8 cellular contexts compared by ENCODE assay signal in genomic region chr1:40450491-40451237, GRCh38. TPM values are rescaled to one million over a fixed set of nuclear protein-coding genes. Genes with fewer than 3 reads are reported as not detected.
DNase-seq lines count a peak whose midpoint lies in the region; ATAC-seq and TF ChIP-seq lines count a peak whose summit lies in the region.

No MANE protein-coding gene starts in this region.

- no peaks in the 10 kb centered on the region for H3K27me3 Mint-ChIP-seq in activated naive CD8-positive, alpha-beta T cell treated with anti-CD3 and anti-CD28 coated beads, Interleukin-2, amount 10 ng/mL, durations not matched to agents 7 days and 5 days

- H3K4me1 ChIP-seq in right cardiac atrium (ENCODE audit: control insufficient read depth, insufficient read depth, low read length) (peaks cover 3% of the 10 kb centered on the region), uterus (no peaks in the 10 kb centered on the region)

- H3K27ac ChIP-seq in AG04450 (ENCODE audit: low read depth, low read length) (peak overlapping the region; percentile 92), SK-N-MC (peak overlapping the region; percentile 81), right cardiac atrium (ENCODE audit: low read length) (peak overlapping the region; percentile 34), uterus (peak overlapping the region; percentile 74 to 78)

- peak overlapping the region; percentile 82 for H3K4me3 Mint-ChIP-seq in activated naive CD8-positive, alpha-beta T cell treated with anti-CD3 and anti-CD28 coated beads, Interleukin-2, amount 10 ng/mL, durations not matched to agents 7 days and 5 days

- peak overlapping the region; percentile 82 for H3K9ac ChIP-seq in SK-N-MC (ENCODE audit: insufficient read length)

- peak overlapping the region; percentile 90 for H3K27ac Mint-ChIP-seq in activated naive CD8-positive, alpha-beta T cell treated with anti-CD3 and anti-CD28 coated beads, Interleukin-2, amount 10 ng/mL, durations not matched to agents 7 days and 5 days

- peaks cover 58% of the 10 kb centered on the region for H3K36me3 Mint-ChIP-seq in activated naive CD8-positive, alpha-beta T cell treated with anti-CD3 and anti-CD28 coated beads, Interleukin-2, amount 10 ng/mL, durations not matched to agents 7 days and 5 days

- DNase-seq in AG04450 (ENCODE audit: low read depth, low spot score) = peak; percentile 45
- no peak for DNase-seq in SK-N-MC (ENCODE audit: low read depth, low spot score)
- DNase-seq in activated naive CD8-positive, alpha-beta T cell treated with anti-CD3 and anti-CD28 coated beads, Interleukin-2, amount 10 ng/mL, durations not matched to agents 7 days and 5 days = peak; percentile 70
- DNase-seq in right cardiac atrium = peak in 2 of 3 donors; percentile 20 to 43
- peak; percentile 84 for DNase-seq in renal cortical epithelial cell (ENCODE audit: low read depth)
- DNase-seq in uterus = peak in 1 of 2 donors; percentile 19

- POLR2A ChIA-PET in AG04450 (lab: Yijun Ruan, JAX) = interaction anchor here (0.5 to 1.6 kb wide), 8 partner anchors 11 to 183 kb away, joined by 3 to 12 read pairs (median 4); partner anchors contain the start of genes EXO5, ZFP69 and ZNF684
- POLR2A ChIA-PET in activated naive CD8-positive, alpha-beta T cell treated with anti-CD3 and anti-CD28 coated beads, Interleukin-2, amount 10 ng/mL, durations not matched to agents 7 days and 5 days (lab: Charles Lee) = interaction anchor here (0.6 to 2.4 kb wide), 8 partner anchors 16 to 279 kb away, joined by 3 to 15 read pairs (median 4); partner anchors contain the start of genes EXO5, ZFP69 and ZNF684

- CTCF ChIA-PET in AG04450 (lab: Charles Lee) = interaction anchor here (0.5 to 1.2 kb wide), 3 partner anchors 11 to 307 kb away, joined by 5 to 8 read pairs (median 6); no protein-coding TSS in a partner anchor

- peaks cover 25% of the 10 kb centered on the region for H3K9me3 ChIP-seq in AG04450 (ENCODE audit: control insufficient read depth, insufficient read depth, low read length)
- H3K9me3 ChIP-seq in SK-N-MC (ENCODE audit: low read depth, low read length) = peaks cover 13% of the 10 kb centered on the region; the same call in 1 of the 2 replicates
- no peaks in the 10 kb centered on the region for H3K9me3 ChIP-seq in right cardiac atrium (ENCODE audit: control insufficient read depth, low read length)
- no peaks in the 10 kb centered on the region for H3K9me3 ChIP-seq in uterus

- peaks cover 20% of the 10 kb centered on the region for H3K9me3 Mint-ChIP-seq in activated naive CD8-positive, alpha-beta T cell treated with anti-CD3 and anti-CD28 coated beads, Interleukin-2, amount 10 ng/mL, durations not matched to agents 7 days and 5 days

- peaks cover 23% of the 10 kb centered on the region for H3K4me1 Mint-ChIP-seq in activated naive CD8-positive, alpha-beta T cell treated with anti-CD3 and anti-CD28 coated beads, Interleukin-2, amount 10 ng/mL, durations not matched to agents 7 days and 5 days

- TF ChIP-seq POLR2A in uterus (IDR thresholded peaks at IDR 0.05) = no peak

- intact Hi-C loops in right cardiac atrium (cut with DNase I) = no loop called here
- intact Hi-C loops in uterus (cut with DNase I; ENCODE audit: low total_unique reads) = no loop called here

- TF ChIP-seq CTCF in AG04450 (IDR thresholded peaks at IDR 0.05; ENCODE audit: low read depth, low read length) = no peak
- TF ChIP-seq CTCF in uterus (IDR thresholded peaks at IDR 0.05) = no peak

- 19% methylated on average over 22 of the region's 22 CpGs for WGBS in right cardiac atrium

- ATAC-seq in GM19023 (IDR thresholded peaks at IDR 0.05; ENCODE audit: unreplicated experiment) (peak; percentile 29), HG03439 (IDR thresholded peaks at IDR 0.05; ENCODE audit: unreplicated experiment) (peak; percentile 40), right cardiac atrium (peak; percentile 28 to 42)
- peak; percentile 64 for ATAC-seq in activated naive CD8-positive, alpha-beta T cell treated with anti-CD3 and anti-CD28 coated beads, Interleukin-2, amount 10 ng/mL, durations not matched to agents 7 days and 5 days (ENCODE audit: low read depth)

- peak overlapping the region; percentile 80 for H3K4me3 ChIP-seq in AG04450 (ENCODE audit: low read depth, low read length)
- peak overlapping the region; percentile 87 for H3K4me3 ChIP-seq in SK-N-MC
- H3K4me3 ChIP-seq in right cardiac atrium (ENCODE audit: low read length) = peak overlapping the region; percentile 70
- H3K4me3 ChIP-seq in uterus = peak overlapping the region; percentile 44 to 56

- H3K36me3 ChIP-seq in SK-N-MC (ENCODE audit: insufficient read depth, low read length) (peaks cover 19% of the 10 kb centered on the region), uterus (no peaks in the 10 kb centered on the region)

- H3K27me3 ChIP-seq in AG04450 (ENCODE audit: control insufficient read depth, insufficient read depth, low read length) = no peaks in the 10 kb centered on the region
- no peaks in the 10 kb centered on the region for H3K27me3 ChIP-seq in right cardiac atrium (ENCODE audit: control insufficient read depth, insufficient read depth)
- no peaks in the 10 kb centered on the region for H3K27me3 ChIP-seq in uterus

RNA-seq across cellular contexts. Expression of gene ZFP69B, which starts 0.4 kb away (rescaled TPM):
- polyA plus RNA-seq in AG04450 (2011; rRNA removed) (4.4 and 5.9 TPM in 2 replicates), right cardiac atrium (0.29 TPM)
- 5.9 and 6.1 TPM in 2 replicates for polyA minus RNA-seq in AG04450 (2011; rRNA and poly(A)+ RNA removed)
- 1 to 10 TPM; 5.2 to 6.3 TPM for total RNA-seq in activated naive CD8-positive, alpha-beta T cell treated with anti-CD3 and anti-CD28 coated beads, Interleukin-2, amount 10 ng/mL, durations not matched to agents 7 days and 5 days
- total RNA-seq in right cardiac atrium (1 to 10 TPM in 3 of 4 donors, under 1 TPM in 1; 0.63 to 1.2 (median 1.1) TPM), renal cortical epithelial cell (1.2 and 4.9 TPM in 2 replicates), uterus (1 to 10 TPM in 2 of 4 donors, under 1 TPM in 1, not detected in 1; 0.88 to 7.7 (median 1.0) TPM)

RNA-seq across cellular contexts. Expression of gene ZFP69, which starts 26.4 kb away (rescaled TPM):
- polyA plus RNA-seq in AG04450 (2011; rRNA removed) (1.8 and 3.1 TPM in 2 replicates), right cardiac atrium (1.8 TPM)
- polyA minus RNA-seq in AG04450 (2011; rRNA and poly(A)+ RNA removed) = 1.0 and 1.4 TPM in 2 replicates
- 1 to 10 TPM; 2.3 to 2.9 TPM for total RNA-seq in activated naive CD8-positive, alpha-beta T cell treated with anti-CD3 and anti-CD28 coated beads, Interleukin-2, amount 10 ng/mL, durations not matched to agents 7 days and 5 days
- total RNA-seq in right cardiac atrium (1 to 10 TPM; 1.7 to 2.8 (median 2.4) TPM), renal cortical epithelial cell (3.0 and 3.2 TPM in 2 replicates), uterus (1 to 10 TPM in 2 of 4 donors, under 1 TPM in 1, not detected in 1; 0.26 to 9.0 (median 6.2) TPM)

RNA-seq across cellular contexts. Expression of gene EXO5, which starts 57.9 kb away (rescaled TPM):
- polyA plus RNA-seq in AG04450 (2011; rRNA removed) (8.3 and 11.1 TPM in 2 replicates), right cardiac atrium (3.4 TPM)
- polyA minus RNA-seq in AG04450 (2011; rRNA and poly(A)+ RNA removed) = 12.1 and 12.5 TPM in 2 replicates
- 10 to 100 TPM; 14.6 to 19.4 TPM for total RNA-seq in activated naive CD8-positive, alpha-beta T cell treated with anti-CD3 and anti-CD28 coated beads, Interleukin-2, amount 10 ng/mL, durations not matched to agents 7 days and 5 days
- total RNA-seq in right cardiac atrium (1 to 10 TPM; 3.6 to 6.3 (median 4.8) TPM), renal cortical epithelial cell (8.3 and 12.0 TPM in 2 replicates), uterus (10 to 100 TPM in 1 of 4 donors, 1 to 10 TPM in 3; 5.3 to 22.6 (median 8.2) TPM)

Comparison
In these comparisons a context has a peak if more than half of its experiments do, and no peak if none do; other contexts are left out.
1. H3K27ac ChIP-seq: peak in every context shown above with its lines; median percentile 92 in AG04450; 81 in SK-N-MC; 76 in uterus; 34 in right cardiac atrium.